In the genomic region with DNA sequence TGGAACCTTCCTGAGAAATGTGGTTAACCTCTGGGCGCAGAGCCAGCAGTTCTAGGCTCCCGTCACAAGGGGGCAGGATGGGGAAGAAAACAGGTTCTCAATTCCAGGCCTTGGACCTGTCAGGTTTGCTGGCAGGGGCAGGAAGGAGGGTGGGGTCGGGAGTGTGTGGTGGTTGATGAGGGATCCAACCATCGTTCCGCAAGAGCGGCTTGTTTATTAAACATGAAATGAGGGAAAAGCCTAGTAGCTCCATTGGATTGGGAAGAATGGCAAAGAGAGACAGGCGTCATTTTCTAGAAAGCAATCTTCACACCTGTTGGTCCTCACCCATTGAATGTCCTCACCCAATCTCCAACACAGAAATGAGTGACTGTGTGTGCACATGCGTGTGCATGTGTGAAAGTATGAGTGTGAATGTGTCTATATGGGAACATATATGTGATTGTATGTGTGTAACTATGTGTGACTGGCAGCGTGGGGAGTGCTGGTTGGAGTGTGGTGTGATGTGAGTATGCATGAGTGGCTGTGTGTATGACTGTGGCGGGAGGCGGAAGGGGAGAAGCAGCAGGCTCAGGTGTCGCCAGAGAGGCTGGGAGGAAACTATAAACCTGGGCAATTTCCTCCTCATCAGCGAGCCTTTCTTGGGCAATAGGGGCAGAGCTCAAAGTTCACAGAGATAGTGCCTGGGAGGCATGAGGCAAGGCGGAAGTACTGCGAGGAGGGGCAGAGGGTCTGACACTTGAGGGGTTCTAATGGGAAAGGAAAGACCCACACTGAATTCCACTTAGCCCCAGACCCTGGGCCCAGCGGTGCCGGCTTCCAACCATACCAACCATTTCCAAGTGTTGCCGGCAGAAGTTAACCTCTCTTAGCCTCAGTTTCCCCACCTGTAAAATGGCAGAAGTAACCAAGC, we compare ENCODE assay signal across 8 cellular contexts. TPM values are rescaled to one million over a fixed set of nuclear protein-coding genes. Genes with fewer than 3 reads are reported as not detected.
A peak's percentile ranks its signal among the peaks of the same experiment; 100 is the strongest.
DNase-seq lines count a peak whose midpoint lies in the region; ATAC-seq and TF ChIP-seq lines count a peak whose summit lies in the region.

No MANE protein-coding gene starts in this region.

- no peaks in the 10 kb centered on the region for H3K9me3 Mint-ChIP-seq in activated T-cell treated with anti-CD3 and anti-CD28 coated beads, Interleukin-2, amount 50 U/mL, for 72 hours
- no peaks in the 10 kb centered on the region for H3K9me3 Mint-ChIP-seq in neural crest cell

- H3K27ac Mint-ChIP-seq in activated T-cell treated with anti-CD3 and anti-CD28 coated beads, Interleukin-2, amount 50 U/mL, for 72 hours: no peak overlapping the region
- H3K27ac Mint-ChIP-seq in neural crest cell (ENCODE audit: unreplicated experiment): no peak overlapping the region

- in situ Hi-C loops in Panc1 (cut with HindIII; ENCODE audit: low pct_unique_long_range_greater_than_20kb, low sequenced_read_pairs): no loop called here

- POLR2A ChIA-PET in Panc1 (lab: Charles Lee): no interaction called here

- CTCF ChIA-PET in Panc1 (lab: Charles Lee): interaction anchor here (0.6 kb wide), 1 partner anchor 10 kb away, joined by 3 read pairs; no protein-coding TSS in a partner anchor

- DNase-seq in AG08395 (ENCODE audit: low spot score) (peak; percentile 87), Kasumi-1 (lab: John Stamatoyannopoulos, UW) (peak; percentile 69 to 74), Panc1 (ENCODE audit: low read depth, low spot score) (peak; percentile 64), fibroblast of the aortic adventitia (ENCODE audit: low read depth) (peak; percentile 90), neural crest cell (ENCODE audit: low read depth, low spot score) (peak; percentile 89), stromal cell of bone marrow (ENCODE audit: low read depth) (peak; percentile 71)
- DNase-seq in activated T-cell treated with anti-CD3 and anti-CD28 coated beads, Interleukin-2, amount 50 U/mL, for 72 hours: peak; percentile 74 to 82

- TF ChIP-seq CTCF in Panc1 (IDR thresholded peaks at IDR 0.05) (peak; percentile 89), fibroblast of the aortic adventitia (IDR thresholded peaks at IDR 0.05; ENCODE audit: insufficient read depth, low read length) (peak; percentile 87), neural crest cell (conservative IDR thresholded peaks at IDR 0.05) (peak; percentile 90)

- peak overlapping the region; percentile 57; the same call in 1 of the 2 replicates for H3K27ac ChIP-seq in Panc1 (ENCODE audit: low read length)

- no peaks in the 10 kb centered on the region for H3K27me3 ChIP-seq in Panc1 (ENCODE audit: control insufficient read depth, insufficient read depth, low read length)

- peaks cover 9% of the 10 kb centered on the region for H3K4me1 ChIP-seq in Panc1 (ENCODE audit: control insufficient read depth, insufficient read depth, low read length)

- H3K4me3 Mint-ChIP-seq in activated T-cell treated with anti-CD3 and anti-CD28 coated beads, Interleukin-2, amount 50 U/mL, for 72 hours: no peak overlapping the region
- no peak overlapping the region for H3K4me3 Mint-ChIP-seq in neural crest cell

- no peaks in the 10 kb centered on the region for H3K36me3 ChIP-seq in Panc1 (ENCODE audit: control insufficient read depth, insufficient read depth, low read length)

- intact Hi-C loops in Panc1 (cut with micrococcal nuclease; ENCODE audit: unreplicated experiment): loop anchor here (2.0 kb wide), 1 partner anchor 55 kb away; a partner anchor contains a TSS

- H3K27me3 Mint-ChIP-seq in activated T-cell treated with anti-CD3 and anti-CD28 coated beads, Interleukin-2, amount 50 U/mL, for 72 hours (ENCODE audit: low read depth): no peaks in the 10 kb centered on the region
- no peaks in the 10 kb centered on the region for H3K27me3 Mint-ChIP-seq in neural crest cell (ENCODE audit: low read depth)

- ATAC-seq in GM18909 (IDR thresholded peaks at IDR 0.05; ENCODE audit: poor library complexity, unreplicated experiment) (peak; percentile 57), Panc1 (peak; percentile 77)
- peak; percentile 62 to 68 for ATAC-seq in activated T-cell treated with anti-CD3 and anti-CD28 coated beads, Interleukin-2, amount 50 U/mL, for 72 hours (replicated peaks in 1 of 2)

- peaks cover 28% of the 10 kb centered on the region for H3K4me1 Mint-ChIP-seq in activated T-cell treated with anti-CD3 and anti-CD28 coated beads, Interleukin-2, amount 50 U/mL, for 72 hours (ENCODE audit: low read depth)
- peaks cover 4% of the 10 kb centered on the region for H3K4me1 Mint-ChIP-seq in neural crest cell

- H3K9me3 ChIP-seq in Panc1 (ENCODE audit: control insufficient read depth, insufficient read depth, low read depth, low read length): no peaks in the 10 kb centered on the region

- BruUV-seq in Panc1 (replicated peaks; lab: Mats Ljungman, UMichigan): no TSS peak

- no peaks in the 10 kb centered on the region for H3K36me3 Mint-ChIP-seq in activated T-cell treated with anti-CD3 and anti-CD28 coated beads, Interleukin-2, amount 50 U/mL, for 72 hours (ENCODE audit: insufficient read depth in 2 of 2)
- no peaks in the 10 kb centered on the region for H3K36me3 Mint-ChIP-seq in neural crest cell (ENCODE audit: low read depth)

- H3K4me3 ChIP-seq in Panc1 (ENCODE audit: low read depth in 2 of 2, low read length in 2 of 2): no peak overlapping the region
- H3K4me3 ChIP-seq in fibroblast of the aortic adventitia (ENCODE audit: low read depth, low read length): no peak overlapping the region

RNA-seq across cellular contexts. Expression of a gene that starts 29.6 kb away (rescaled TPM):
- total RNA-seq in Panc1 (2021; ENCODE audit: unreplicated experiment) (356 TPM), fibroblast of the aortic adventitia (ENCODE audit: low replicate concordance) (181 and 411 TPM in 2 replicates), neural crest cell (611 and 636 TPM in 2 replicates)
- polyA plus RNA-seq in Panc1 (2012; ENCODE audit: insufficient read length): 270 TPM
- 100 to 1,000 TPM; 409 to 541 TPM for total RNA-seq in activated T-cell treated with anti-CD3 and anti-CD28 coated beads, Interleukin-2, amount 50 U/mL, for 72 hours

RNA-seq across cellular contexts. Expression of a gene that starts 54.7 kb away (rescaled TPM):
- total RNA-seq in Panc1 (2021; ENCODE audit: unreplicated experiment) (46.2 TPM), fibroblast of the aortic adventitia (ENCODE audit: low replicate concordance) (246 and 749 TPM in 2 replicates), neural crest cell (11.6 and 12.5 TPM in 2 replicates)
- 52.2 TPM for polyA plus RNA-seq in Panc1 (2012; ENCODE audit: insufficient read length)
- total RNA-seq in activated T-cell treated with anti-CD3 and anti-CD28 coated beads, Interleukin-2, amount 50 U/mL, for 72 hours: 10 to 100 TPM; 59.9 to 60.4 TPM
